Comparison of ENCODE assay signal across 22 cellular contexts in the genomic region with DNA sequence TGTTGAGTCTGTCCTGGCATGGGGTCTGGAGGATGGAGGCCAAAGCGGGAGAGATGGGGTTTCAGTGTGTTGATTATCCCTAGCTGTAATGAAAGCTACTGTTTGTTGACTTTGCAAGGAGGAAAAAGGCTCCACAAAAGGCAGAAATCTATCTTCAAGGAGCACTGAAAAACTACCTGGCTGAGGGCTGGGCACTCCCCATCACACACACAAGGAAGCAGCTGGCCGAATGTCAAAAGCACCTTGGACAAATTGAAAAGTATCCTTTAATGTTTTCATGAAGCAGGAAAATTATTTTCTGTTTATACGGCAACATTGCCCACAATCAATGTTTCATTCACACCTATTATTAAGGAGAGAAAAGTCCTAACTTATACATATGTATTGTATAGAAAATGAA. TPM values are rescaled to one million over a fixed set of nuclear protein-coding genes. Genes with fewer than 3 reads are reported as not detected.
DNase-seq lines count a peak whose midpoint lies in the region; ATAC-seq and TF ChIP-seq lines count a peak whose summit lies in the region.
"Had no signal": no experiment of that assay in that cellular context is flagged by ENCODE, and none has a peak within 500 bp of the region (broad histone marks: within the 10 kb centered on the region; RNA-seq: fewer than 3 reads in every experiment).

No MANE protein-coding gene starts in this region.

- H3K9me3 Mint-ChIP-seq in activated CD8-positive, alpha-beta T cell treated with anti-CD3 and anti-CD28 coated beads for 36 hours: no peaks in the 10 kb centered on the region
- H3K9me3 Mint-ChIP-seq in type B pancreatic cell: no peaks in the 10 kb centered on the region
- no peaks in the 10 kb centered on the region for H3K9me3 Mint-ChIP-seq in GM23338
- H3K9me3 Mint-ChIP-seq: memory B cell, nephron had no signal

- peak overlapping the region; percentile 43 for H3K27ac ChIP-seq in cardiac muscle cell
- H3K27ac ChIP-seq in left ventricle myocardium inferior (replicated peaks): no peak overlapping the region
- no peak overlapping the region for H3K27ac ChIP-seq in left lung
- H3K27ac ChIP-seq in GM23338 (ENCODE audit: low read depth): no peak overlapping the region
- H3K27ac ChIP-seq in colonic mucosa: no peak overlapping the region
- H3K27ac ChIP-seq: esophagus squamous epithelium, gastroesophageal sphincter had no signal

- TF ChIP-seq CTCF in cardiac muscle cell (IDR thresholded peaks at IDR 0.05; ENCODE audit: low read depth, low read length) (no peak), left ventricle myocardium inferior (IDR thresholded peaks at IDR 0.05; ENCODE audit: borderline replicate concordance) (no peak), left lung (IDR thresholded peaks at IDR 0.05) (no peak), type B pancreatic cell (conservative IDR thresholded peaks at IDR 0.05) (no peak), GM23338 (conservative IDR thresholded peaks at IDR 0.05; ENCODE audit: low read depth in 2 of 2) (no peak), colonic mucosa (IDR thresholded peaks at IDR 0.05) (no peak)
- no peak for TF ChIP-seq CTCF in activated CD8-positive, alpha-beta T cell treated with anti-CD3 and anti-CD28 coated beads for 36 hours (IDR thresholded peaks at IDR 0.05)

- H3K4me3 ChIP-seq in cardiac muscle cell: no peak overlapping the region
- H3K4me3 ChIP-seq in left ventricle myocardium inferior: no peak overlapping the region
- no peak overlapping the region for H3K4me3 ChIP-seq in left lung
- H3K4me3 ChIP-seq in GM23338: no peak overlapping the region
- H3K4me3 ChIP-seq in colonic mucosa: no peak overlapping the region
- H3K4me3 ChIP-seq: esophagus squamous epithelium, gastroesophageal sphincter, MG63 had no signal

- H3K4me2 ChIP-seq in GM23338: no peak overlapping the region

- no peak for DNase-seq in cardiac muscle cell (ENCODE audit: low read depth in 1 of 2, low spot score in 1 of 2)
- no peak for DNase-seq in left ventricle myocardium inferior
- no peak for DNase-seq in activated CD8-positive, alpha-beta T cell treated with anti-CD3 and anti-CD28 coated beads for 36 hours
- no peak for DNase-seq in left lung
- DNase-seq in type B pancreatic cell (ENCODE audit: extremely low spot score, unreplicated experiment): no peak
- no peak for DNase-seq in GM23338 (ENCODE audit: low spot score)
- DNase-seq in colonic mucosa: no peak
- DNase-seq in DMS 273 treated with DMSO at 0.1 percent for 48 hours (lab: John Stamatoyannopoulos, UW): no peak
- DNase-seq: activated CD4-positive, alpha-beta T cell treated with anti-CD3 and anti-CD28 coated beads, Interleukin-2, amount 50 U/mL, for 48 hours; aorta; central memory CD4-positive, alpha-beta T cell; esophagus squamous epithelium; H7; kidney; MG63; NCI-H1436 treated with DMSO at 0.1 percent for 48 hours; NCI-H774; trophoblast cell had no signal

- no peaks in the 10 kb centered on the region for H3K27me3 Mint-ChIP-seq in activated CD8-positive, alpha-beta T cell treated with anti-CD3 and anti-CD28 coated beads for 36 hours
- H3K27me3 Mint-ChIP-seq in type B pancreatic cell: no peaks in the 10 kb centered on the region
- peaks cover 4% of the 10 kb centered on the region for H3K27me3 Mint-ChIP-seq in GM23338 (ENCODE audit: insufficient read depth, low read depth, poor library complexity)
- H3K27me3 Mint-ChIP-seq: memory B cell had no signal

- H3K9me3 ChIP-seq in cardiac muscle cell (ENCODE audit: low read depth) (no peaks in the 10 kb centered on the region), left ventricle myocardium inferior (replicated peaks) (no peaks in the 10 kb centered on the region), left lung (no peaks in the 10 kb centered on the region), colonic mucosa (no peaks in the 10 kb centered on the region)
- H3K9me3 ChIP-seq: esophagus squamous epithelium, gastroesophageal sphincter, MG63 had no signal

- H4K20me1 ChIP-seq in GM23338 (replicated peaks; ENCODE audit: insufficient read depth): peaks cover 27% of the 10 kb centered on the region

- peaks cover 67% of the 10 kb centered on the region for H3K36me3 Mint-ChIP-seq in activated CD8-positive, alpha-beta T cell treated with anti-CD3 and anti-CD28 coated beads for 36 hours (ENCODE audit: low read depth)
- peaks cover 33% of the 10 kb centered on the region for H3K36me3 Mint-ChIP-seq in type B pancreatic cell
- peaks cover 60% of the 10 kb centered on the region for H3K36me3 Mint-ChIP-seq in GM23338 (ENCODE audit: low read depth)

- intact Hi-C loops in left ventricle myocardium inferior (cut with micrococcal nuclease): no loop called here
- intact Hi-C loops in activated CD8-positive, alpha-beta T cell treated with anti-CD3 and anti-CD28 coated beads for 36 hours (cut with micrococcal nuclease): no loop called here
- intact Hi-C loops in left lung (cut with DNase I): no loop called here
- intact Hi-C loops in colonic mucosa (cut with DNase I): no loop called here

- no peaks in the 10 kb centered on the region for H3K9me2 ChIP-seq in GM23338 (ENCODE audit: insufficient read depth)

- no peak overlapping the region for H3K4me3 Mint-ChIP-seq in activated CD8-positive, alpha-beta T cell treated with anti-CD3 and anti-CD28 coated beads for 36 hours
- no peak overlapping the region for H3K4me3 Mint-ChIP-seq in type B pancreatic cell
- H3K4me3 Mint-ChIP-seq in GM23338: no peak overlapping the region
- H3K4me3 Mint-ChIP-seq: memory B cell, nephron had no signal

- H3K4me1 Mint-ChIP-seq in activated CD8-positive, alpha-beta T cell treated with anti-CD3 and anti-CD28 coated beads for 36 hours (ENCODE audit: low read depth): peaks cover 65% of the 10 kb centered on the region
- H3K4me1 Mint-ChIP-seq in type B pancreatic cell (ENCODE audit: unreplicated experiment): peaks cover 11% of the 10 kb centered on the region
- peaks cover 13% of the 10 kb centered on the region for H3K4me1 Mint-ChIP-seq in GM23338
- H3K4me1 Mint-ChIP-seq: nephron had no signal

- no peaks in the 10 kb centered on the region for H3K27me3 ChIP-seq in cardiac muscle cell
- no peaks in the 10 kb centered on the region for H3K27me3 ChIP-seq in left ventricle myocardium inferior (ENCODE audit: low read depth)
- no peaks in the 10 kb centered on the region for H3K27me3 ChIP-seq in left lung
- H3K27me3 ChIP-seq in GM23338 (ENCODE audit: insufficient read depth): no peaks in the 10 kb centered on the region
- H3K27me3 ChIP-seq in colonic mucosa: no peaks in the 10 kb centered on the region
- H3K27me3 ChIP-seq: esophagus squamous epithelium, gastroesophageal sphincter, MG63 had no signal

- H3K79me2 ChIP-seq in GM23338 (replicated peaks; ENCODE audit: insufficient read depth): no peaks in the 10 kb centered on the region

- H3K27ac Mint-ChIP-seq in activated CD8-positive, alpha-beta T cell treated with anti-CD3 and anti-CD28 coated beads for 36 hours: peak overlapping the region; percentile 53
- H3K27ac Mint-ChIP-seq in type B pancreatic cell: peak overlapping the region; percentile 7
- no peak overlapping the region for H3K27ac Mint-ChIP-seq in GM23338
- H3K27ac Mint-ChIP-seq: memory B cell, nephron had no signal

- peaks cover 61% of the 10 kb centered on the region for H3K36me3 ChIP-seq in cardiac muscle cell
- peaks cover 80% of the 10 kb centered on the region for H3K36me3 ChIP-seq in left ventricle myocardium inferior
- peaks cover 0 to 100% of the 10 kb centered on the region in 2 donors for H3K36me3 ChIP-seq in left lung
- peaks cover 24% of the 10 kb centered on the region; the same call in 1 of the 2 replicates for H3K36me3 ChIP-seq in GM23338 (ENCODE audit: insufficient read depth)
- no peaks in the 10 kb centered on the region for H3K36me3 ChIP-seq in colonic mucosa

- no peak overlapping the region for H2AFZ ChIP-seq in GM23338

- POLR2A ChIA-PET in activated CD8-positive, alpha-beta T cell treated with anti-CD3 and anti-CD28 coated beads for 36 hours (lab: Charles Lee): interaction anchor here (0.7 to 1.0 kb wide), 2 partner anchors 11 to 200 kb away, joined by 3 to 5 read pairs; no protein-coding TSS in a partner anchor

- H3K4me1 ChIP-seq in cardiac muscle cell (ENCODE audit: low read depth): no peaks in the 10 kb centered on the region
- H3K4me1 ChIP-seq in left ventricle myocardium inferior: peaks cover 24% of the 10 kb centered on the region
- H3K4me1 ChIP-seq in left lung: peaks cover 0 to 17% of the 10 kb centered on the region in 2 donors
- peaks cover 4% of the 10 kb centered on the region; the same call in 1 of the 2 replicates for H3K4me1 ChIP-seq in GM23338 (ENCODE audit: insufficient read depth)
- H3K4me1 ChIP-seq in colonic mucosa: no peaks in the 10 kb centered on the region
- H3K4me1 ChIP-seq: gastroesophageal sphincter had no signal

- no peak for ATAC-seq in activated CD8-positive, alpha-beta T cell treated with anti-CD3 and anti-CD28 coated beads for 36 hours
- ATAC-seq in left lung: peak; percentile 27
- no peak for ATAC-seq in GM23338
- ATAC-seq: gastroesophageal sphincter, Right ventricle myocardium inferior had no signal

- H3F3A ChIP-seq in GM23338 (replicated peaks; ENCODE audit: low read depth): no peaks in the 10 kb centered on the region

- CTCF ChIA-PET in activated CD8-positive, alpha-beta T cell treated with anti-CD3 and anti-CD28 coated beads for 36 hours (lab: Charles Lee): no interaction called here

- H3K9ac ChIP-seq in colonic mucosa (ENCODE audit: low read depth in 2 of 2, low read length in 2 of 2): no peak overlapping the region

TF ChIP-seq in GM23338, 12 proteins besides CTCF, POLR2A, EP300 and RAD21:
- no peak for TF ChIP-seq NANOG (IDR thresholded peaks at IDR 0.05; ENCODE audit: borderline replicate concordance)

RNA-seq across cellular contexts. Expression of gene PWP2, which starts 27.8 kb away (rescaled TPM):
- total RNA-seq in cardiac muscle cell (1.1 and 1.4 TPM in 2 replicates), left ventricle myocardium inferior (7.4 TPM), left lung (1 to 10 TPM; 3.9 to 6.7 TPM), type B pancreatic cell (ENCODE audit: low replicate concordance) (5.1 and 5.8 TPM in 2 replicates), colonic mucosa (1 to 10 TPM; 2.3 to 3.1 TPM)
- polyA plus RNA-seq in cardiac muscle cell (0.99 and 2.1 TPM in 2 replicates), GM23338 (2016; fragmentation: Nextera tagmentation; extraction: Ambion mirVana) (17.6 and 18.2 TPM in 2 replicates)
- 10 to 100 TPM in 1 of 2 experiments, 1 to 10 TPM in 1; 9.3 to 10.1 TPM for total RNA-seq in activated CD8-positive, alpha-beta T cell treated with anti-CD3 and anti-CD28 coated beads for 36 hours
- 59.2 and 64.9 TPM in 2 replicates for total RNA-seq in GM23338 (2014; rRNA removed; shearing (Covaris generic))

RNA-seq across cellular contexts. Expression of gene GATD3, which starts 54.0 kb away (rescaled TPM):
- total RNA-seq in cardiac muscle cell: 25.3 and 28.5 TPM in 2 replicates
- 13.8 and 17.7 TPM in 2 replicates for polyA plus RNA-seq in cardiac muscle cell
- 143 TPM for total RNA-seq in left ventricle myocardium inferior
- total RNA-seq in activated CD8-positive, alpha-beta T cell treated with anti-CD3 and anti-CD28 coated beads for 36 hours: 10 to 100 TPM; 10.3 to 11.8 TPM
- 10 to 100 TPM in 1 of 2 donors, 1 to 10 TPM in 1; 8.8 to 10.8 TPM for total RNA-seq in left lung
- 6.9 and 13.4 TPM in 2 replicates for total RNA-seq in type B pancreatic cell (ENCODE audit: low replicate concordance)
- total RNA-seq in GM23338 (2014; rRNA removed; shearing (Covaris generic)): 43.4 and 58.4 TPM in 2 replicates
- 37.5 and 44.1 TPM in 2 replicates for polyA plus RNA-seq in GM23338 (2016; fragmentation: Nextera tagmentation; extraction: Ambion mirVana)
- total RNA-seq in colonic mucosa: 10 to 100 TPM in 1 of 2 donors, 1 to 10 TPM in 1; 6.5 to 10.6 TPM
